In the genomic region with DNA sequence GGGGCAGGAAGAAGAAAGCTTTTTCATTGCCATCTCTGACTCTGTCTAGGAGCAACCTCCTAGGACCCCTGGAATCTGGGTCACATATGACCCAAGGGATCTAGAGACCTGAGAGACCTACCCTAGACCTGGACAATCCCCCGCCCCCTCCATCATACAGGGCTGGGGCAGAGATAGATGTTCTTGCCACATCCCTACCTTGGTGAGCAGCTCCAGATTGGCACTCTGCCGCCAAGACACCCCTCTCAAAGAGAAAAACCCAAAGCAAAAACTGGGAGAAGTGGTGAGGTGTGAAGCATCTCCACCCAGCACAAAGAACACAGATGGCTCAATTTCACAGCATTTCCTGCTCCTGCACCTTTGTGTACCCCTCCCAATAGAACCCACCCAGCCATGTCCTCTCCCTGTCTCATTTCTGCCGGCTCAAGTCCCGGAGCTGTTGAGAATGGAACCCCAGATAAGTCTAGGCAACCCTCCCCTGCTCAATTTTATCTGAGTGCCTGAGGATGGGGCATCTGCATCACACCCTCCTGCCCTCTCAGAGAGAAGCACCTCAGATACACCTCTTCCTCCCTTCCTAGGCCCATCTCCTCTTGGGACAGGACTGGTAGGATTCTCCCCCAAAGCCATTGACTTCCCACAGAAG, we compare ENCODE assay signal across 8 cellular contexts. TPM values are rescaled to one million over a fixed set of nuclear protein-coding genes. Genes with fewer than 3 reads are reported as not detected.
DNase-seq lines count a peak whose midpoint lies in the region; ATAC-seq and TF ChIP-seq lines count a peak whose summit lies in the region.

No MANE protein-coding gene starts in this region.

- intact Hi-C loops in colonic mucosa (cut with DNase I) = no loop called here

- H3K9me3 ChIP-seq in BLaER1 treated with 17β-estradiol and CSF1 and Interleukin-3, amounts not matched to agents 10 nM and 100 nM (replicated peaks in 1 of 11) = no peaks in the 10 kb centered on the region
- no peaks in the 10 kb centered on the region for H3K9me3 ChIP-seq in KOPT-K1 (ENCODE audit: insufficient read depth, low read length, poor library complexity, severe bottlenecking)
- no peaks in the 10 kb centered on the region for H3K9me3 ChIP-seq in colonic mucosa

- no peaks in the 10 kb centered on the region for H3K9me3 Mint-ChIP-seq in natural killer cell treated with Interleukin-12 subunit alpha and Interleukin-12 subunit beta and Interleukin-15 and Interleukin-18, amount 100 ng/mL, for 72 hours

- H3K4me2 ChIP-seq in BLaER1 treated with 17β-estradiol and CSF1 and Interleukin-3, amounts not matched to agents 10 nM and 100 nM = peak overlapping the region; percentile 92 to 100 (median 99)

- H3K4me3 Mint-ChIP-seq in natural killer cell treated with Interleukin-12 subunit alpha and Interleukin-12 subunit beta and Interleukin-15 and Interleukin-18, amount 100 ng/mL, for 72 hours = peak overlapping the region; percentile 96

- no peak for ATAC-seq in natural killer cell treated with Interleukin-12 subunit alpha and Interleukin-12 subunit beta and Interleukin-15 and Interleukin-18, amount 100 ng/mL, for 72 hours
- no peak for ATAC-seq in GM18909 (IDR thresholded peaks at IDR 0.05; ENCODE audit: poor library complexity, unreplicated experiment)

- peaks cover 62 to 72% of the 10 kb centered on the region in 2 donors for H3K4me1 Mint-ChIP-seq in natural killer cell treated with Interleukin-12 subunit alpha and Interleukin-12 subunit beta and Interleukin-15 and Interleukin-18, amount 100 ng/mL, for 72 hours (ENCODE audit: low read depth in 2 of 2)

- H4K20me1 ChIP-seq in BLaER1 treated with 17β-estradiol and CSF1 and Interleukin-3, amounts not matched to agents 10 nM and 100 nM = peaks cover 0 to 28% (median 11%) of the 10 kb centered on the region in 11 experiments; a peak in 15 of 22 replicates

- H3K36me3 Mint-ChIP-seq in natural killer cell treated with Interleukin-12 subunit alpha and Interleukin-12 subunit beta and Interleukin-15 and Interleukin-18, amount 100 ng/mL, for 72 hours = no peaks in the 10 kb centered on the region

- H3K4me1 ChIP-seq in BLaER1 treated with 17β-estradiol and CSF1 and Interleukin-3, amounts not matched to agents 10 nM and 100 nM = peaks cover 86 to 94% (median 91%) of the 10 kb centered on the region in 10 experiments
- peaks cover 22% of the 10 kb centered on the region for H3K4me1 ChIP-seq in colonic mucosa

- no peaks in the 10 kb centered on the region for H3K27me3 Mint-ChIP-seq in natural killer cell treated with Interleukin-12 subunit alpha and Interleukin-12 subunit beta and Interleukin-15 and Interleukin-18, amount 100 ng/mL, for 72 hours

- H3K9ac ChIP-seq in BLaER1 treated with 17β-estradiol and CSF1 and Interleukin-3, amounts not matched to agents 10 nM and 100 nM = peak overlapping the region; percentile 83 to 95 (median 91)
- H3K9ac ChIP-seq in colonic mucosa (ENCODE audit: low read depth in 2 of 2, low read length in 2 of 2) = peak overlapping the region; percentile 65 to 73

- H3K36me3 ChIP-seq in BLaER1 treated with 17β-estradiol and CSF1 and Interleukin-3, amounts not matched to agents 10 nM and 100 nM = peaks cover 0 to 6% (median 0%) of the 10 kb centered on the region in 11 experiments; a peak in 3 of 22 replicates
- H3K36me3 ChIP-seq in KOPT-K1 (ENCODE audit: insufficient read depth, low read length) (no peaks in the 10 kb centered on the region), colonic mucosa (no peaks in the 10 kb centered on the region)

- H3K4me3 ChIP-seq in BLaER1 treated with 17β-estradiol and CSF1 and Interleukin-3, amounts not matched to agents 10 nM and 100 nM = peak overlapping the region; percentile 75 to 93 (median 85)
- peak overlapping the region; percentile 63 for H3K4me3 ChIP-seq in colonic mucosa

- H3K27me3 ChIP-seq in BLaER1 treated with 17β-estradiol and CSF1 and Interleukin-3, amounts not matched to agents 10 nM and 100 nM = no peaks in the 10 kb centered on the region
- H3K27me3 ChIP-seq in colonic mucosa = no peaks in the 10 kb centered on the region

- no peak for TF ChIP-seq CTCF in colonic mucosa (IDR thresholded peaks at IDR 0.05)

- DNase-seq in colonic mucosa (no peak), ureter (ENCODE audit: low spot score) (no peak), NCI-H524 (lab: John Stamatoyannopoulos, UW) (no peak), D341Med (ENCODE audit: low spot score) (no peak)
- DNase-seq in natural killer cell treated with Interleukin-12 subunit alpha and Interleukin-12 subunit beta and Interleukin-15 and Interleukin-18, amount 100 ng/mL, for 72 hours (ENCODE audit: low spot score) = no peak

- H3K27ac Mint-ChIP-seq in natural killer cell treated with Interleukin-12 subunit alpha and Interleukin-12 subunit beta and Interleukin-15 and Interleukin-18, amount 100 ng/mL, for 72 hours = peak overlapping the region; percentile 95 to 99

- H3K27ac ChIP-seq in BLaER1 treated with 17β-estradiol and CSF1 and Interleukin-3, amounts not matched to agents 10 nM and 100 nM = peak overlapping the region in 10 of 11 experiments; percentile 74 to 97 (median 92); a peak in 20 of 22 replicates
- H3K27ac ChIP-seq in KOPT-K1 (ENCODE audit: low read depth, low read length, poor library complexity, severe bottlenecking) = peak overlapping the region; percentile 90
- peak overlapping the region; percentile 17 for H3K27ac ChIP-seq in colonic mucosa

RNA-seq across cellular contexts. Expression of a gene that starts 1.2 kb away (rescaled TPM):
- total RNA-seq in colonic mucosa = 10 to 100 TPM in 1 of 2 donors, 1 to 10 TPM in 1; 3.1 to 10.4 TPM
- 10 to 100 TPM; 71.1 to 93.3 TPM for total RNA-seq in natural killer cell treated with Interleukin-12 subunit alpha and Interleukin-12 subunit beta and Interleukin-15 and Interleukin-18, amount 100 ng/mL, for 72 hours
- total RNA-seq in ureter = 10.7 TPM

Comparison
In these comparisons a context has a peak if more than half of its experiments do, and no peak if none do; other contexts are left out.
1. H3K27ac ChIP-seq: peak in every context shown above with its lines; median percentile 92 in BLaER1 treated with 17β-estradiol and CSF1 and Interleukin-3, amounts not matched to agents 10 nM and 100 nM; 90 in KOPT-K1; 17 in colonic mucosa.